Comparison of ENCODE assay signal across 20 cellular contexts in genomic region chr17:46057366-46057765, GRCh38. TPM values are rescaled to one million over a fixed set of nuclear protein-coding genes. Genes with fewer than 3 reads are reported as not detected.
DNase-seq lines count a peak whose midpoint lies in the region; ATAC-seq and TF ChIP-seq lines count a peak whose summit lies in the region.
"Had no signal": no experiment of that assay in that cellular context is flagged by ENCODE, and none has a peak within 500 bp of the region (broad histone marks: within the 10 kb centered on the region; RNA-seq: fewer than 3 reads in every experiment).

No MANE protein-coding gene starts in this region.

- peaks cover 17% of the 10 kb centered on the region for H3F3A ChIP-seq in PC-3 (ENCODE audit: low read length, unreplicated experiment)

- H3K4me1 ChIP-seq in PC-3 (ENCODE audit: insufficient read depth, low read length): peaks cover 23% of the 10 kb centered on the region
- H3K4me1 ChIP-seq: breast epithelium had no signal

- CTCF ChIA-PET in PC-3 (lab: Charles Lee): interaction anchor here (0.7 to 1.3 kb wide), 4 partner anchors 13 to 156 kb away, joined by 5 to 13 read pairs (median 9); partner anchors contain the start of gene KANSL1

- no peaks in the 10 kb centered on the region for H3K27me3 ChIP-seq in PC-3 (ENCODE audit: low read length)
- H3K27me3 ChIP-seq: breast epithelium had no signal

- no peaks in the 10 kb centered on the region for H3K27me3 Mint-ChIP-seq in effector memory CD8-positive, alpha-beta T cell
- H3K27me3 Mint-ChIP-seq in progenitor cell of endocrine pancreas: no peaks in the 10 kb centered on the region
- H3K27me3 Mint-ChIP-seq: type B pancreatic cell had no signal

- TF ChIP-seq CTCF in PC-3 (conservative IDR thresholded peaks at IDR 0.05; ENCODE audit: low read depth, low read length) (no peak), progenitor cell of endocrine pancreas (IDR thresholded peaks at IDR 0.05; ENCODE audit: unreplicated experiment) (no peak)

- intact Hi-C loops in PC-3 (cut with micrococcal nuclease): no loop called here

- H3K27ac Mint-ChIP-seq in effector memory CD8-positive, alpha-beta T cell: peak overlapping the region; percentile 68 to 72
- H3K27ac Mint-ChIP-seq in progenitor cell of endocrine pancreas: peak overlapping the region; percentile 90

- no peak overlapping the region for H3K4me3 ChIP-seq in PC-3 (ENCODE audit: low read length)
- H3K4me3 ChIP-seq: breast epithelium, HAP-1, lung had no signal

- H3K79me2 ChIP-seq in PC-3 (ENCODE audit: low read length): peaks cover 47% of the 10 kb centered on the region

- no peaks in the 10 kb centered on the region for H3K9me3 Mint-ChIP-seq in effector memory CD8-positive, alpha-beta T cell
- H3K9me3 Mint-ChIP-seq in progenitor cell of endocrine pancreas (ENCODE audit: low read depth): peaks cover 3% of the 10 kb centered on the region
- H3K9me3 Mint-ChIP-seq: neural crest cell, type B pancreatic cell had no signal

- DNase-seq in ELR (ENCODE audit: low read depth) (peak; percentile 63), PC-3 (peak; percentile 27), progenitor cell of endocrine pancreas (ENCODE audit: low spot score, unreplicated experiment) (no peak)
- DNase-seq in effector memory CD8-positive, alpha-beta T cell: no peak
- DNase-seq in central memory CD4-positive, alpha-beta T cell: no peak
- DNase-seq: activated naive CD4-positive, alpha-beta T cell; effector CD4-positive, alpha-beta T cell; Kasumi-1; NCI-H446; right cardiac atrium; stimulated activated CD4-positive, alpha-beta T cell treated with anti-CD3 and anti-CD28 coated beads, Interleukin-2, amount 100 ng/mL, for 48 hours had no signal

- no peak overlapping the region for H3K9ac ChIP-seq in PC-3 (ENCODE audit: low read length)

- no peak overlapping the region for H2AFZ ChIP-seq in PC-3 (ENCODE audit: low read length)

- no TSS peak for BruUV-seq in PC-3 (replicated peaks; lab: Mats Ljungman, UMichigan)

- peaks cover 45% of the 10 kb centered on the region for H3K36me3 Mint-ChIP-seq in effector memory CD8-positive, alpha-beta T cell (ENCODE audit: insufficient read depth)
- H3K36me3 Mint-ChIP-seq in progenitor cell of endocrine pancreas (ENCODE audit: insufficient read depth): peaks cover 18% of the 10 kb centered on the region

- H3K4me2 ChIP-seq in PC-3 (ENCODE audit: low read length): peak overlapping the region; percentile 27

- H3K9me3 ChIP-seq in PC-3 (ENCODE audit: low read length): no peaks in the 10 kb centered on the region
- H3K9me3 ChIP-seq: breast epithelium, HAP-1 had no signal

- POLR2A ChIA-PET in PC-3 (lab: Charles Lee; ENCODE audit: unreplicated experiment): interaction anchor here (0.6 to 0.7 kb wide), 2 partner anchors 75 to 91 kb away, joined by 3 to 7 read pairs; no protein-coding TSS in a partner anchor

- ATAC-seq in PC-3 (peak; percentile 9), GM18867 (IDR thresholded peaks at IDR 0.05; ENCODE audit: unreplicated experiment) (no peak), GM19467 (IDR thresholded peaks at IDR 0.05; ENCODE audit: unreplicated experiment) (no peak)
- no peak for ATAC-seq in effector memory CD8-positive, alpha-beta T cell (replicated peaks)
- no peak for ATAC-seq in activated CD4-positive, CD25-positive, alpha-beta regulatory T cell treated with anti-CD3 and anti-CD28 coated beads, Interleukin-2, amount 50 U/mL, for 24 hours

- H3K27ac ChIP-seq in PC-3 (ENCODE audit: low read length): peak overlapping the region; percentile 45

- H4K20me1 ChIP-seq in PC-3 (ENCODE audit: low read length): peaks cover 17% of the 10 kb centered on the region

- H3K4me1 Mint-ChIP-seq in effector memory CD8-positive, alpha-beta T cell (ENCODE audit: low read depth in 2 of 2): peaks cover 15 to 42% of the 10 kb centered on the region in 2 donors
- H3K4me1 Mint-ChIP-seq in progenitor cell of endocrine pancreas (ENCODE audit: low read depth): peaks cover 7% of the 10 kb centered on the region

- H3K4me3 Mint-ChIP-seq in effector memory CD8-positive, alpha-beta T cell: no peak overlapping the region
- H3K4me3 Mint-ChIP-seq in progenitor cell of endocrine pancreas (ENCODE audit: low read depth): no peak overlapping the region
- H3K4me3 Mint-ChIP-seq: neural crest cell, type B pancreatic cell had no signal

- peaks cover 14% of the 10 kb centered on the region; the same call in 1 of the 2 replicates for H3K36me3 ChIP-seq in PC-3 (ENCODE audit: low read depth, low read length)
- H3K36me3 ChIP-seq: breast epithelium had no signal

- no peaks in the 10 kb centered on the region for H3K9me2 ChIP-seq in PC-3 (replicated peaks; ENCODE audit: low read length)

RNA-seq across cellular contexts. Expression of gene STH, which starts 58.3 kb away (rescaled TPM):
- total RNA-seq in PC-3 (2014; rRNA removed): not detected in 2 replicates
- total RNA-seq in progenitor cell of endocrine pancreas: not detected in 2 replicates
- total RNA-seq: activated CD8-positive, alpha-beta memory T cell treated with anti-CD3 and anti-CD28 coated beads for 36 hours; breast epithelium; lung; neural crest cell; right cardiac atrium had no signal

Comparison
In these comparisons a context has a peak if more than half of its experiments do, and no peak if none do; other contexts are left out.
1. DNase-seq: peak in ELR (single experiment) and PC-3 (single experiment); none in effector memory CD8-positive, alpha-beta T cell (0 of 3), progenitor cell of endocrine pancreas (single experiment) and central memory CD4-positive, alpha-beta T cell (single experiment).